Comparison of ENCODE assay signal across 13 cellular contexts in genomic region chr9:137774775-137775386, GRCh38.
DNase-seq lines count a peak whose midpoint lies in the region; TF ChIP-seq lines count a peak whose summit lies in the region.
"Had no signal": no experiment of that assay in that cellular context is flagged by ENCODE, and none has a peak within 500 bp of the region (broad histone marks: within the 10 kb centered on the region; RNA-seq: fewer than 3 reads in every experiment).

No MANE protein-coding gene starts in this region.

- WGBS in H9 (ENCODE audit: extremely low coverage, insufficient read length, low lambda C conversion rate) = no CpG with 5 or more reads among the region's 24 CpGs

- H3K27ac ChIP-seq in H9 (ENCODE audit: insufficient read length, low read depth, low read length) = no peak overlapping the region
- H3K27ac ChIP-seq: 22Rv1, HL-60 had no signal

- DNase-seq in DMS53 (lab: John Stamatoyannopoulos, UW) = peak; percentile 22
- no peak for DNase-seq in DMS53 treated with DMSO at 0.1 percent for 48 hours (lab: John Stamatoyannopoulos, UW; ENCODE audit: unreplicated experiment)
- DNase-seq in H9 = peak; percentile 28
- DNase-seq in islet precursor cell = peak; percentile 30
- DNase-seq in posterior vena cava (ENCODE audit: low spot score) = peak; percentile 66
- DNase-seq in effector CD8-positive, alpha-beta T cell (lab: John Stamatoyannopoulos, UW) = no peak
- no peak for DNase-seq in NCI-H2227 (lab: John Stamatoyannopoulos, UW; ENCODE audit: unreplicated experiment)
- no peak for DNase-seq in medulla oblongata (ENCODE audit: extremely low spot score)
- DNase-seq: Caco-2; CD8-positive, alpha-beta T cell had no signal

- H3K36me3 Mint-ChIP-seq in H9 (ENCODE audit: insufficient read depth in 1 of 3, low read depth in 3 of 3) = peaks cover 32 to 61% (median 45%) of the 10 kb centered on the region in 3 experiments

- no peak overlapping the region for H2BK12ac ChIP-seq in H9 (ENCODE audit: insufficient read length, low read depth, low read length)

- no peak overlapping the region for H3K9ac ChIP-seq in H9 (ENCODE audit: extremely low read depth, insufficient read length, low read length)

- H3K14ac ChIP-seq in H9 (ENCODE audit: insufficient read depth, low read length) = no peak overlapping the region

- H4K8ac ChIP-seq in H9 (replicated peaks; ENCODE audit: insufficient read length, low read depth, low read length) = no peak overlapping the region

- no peak overlapping the region for H2BK20ac ChIP-seq in H9 (ENCODE audit: low read depth, low read length, poor library complexity, severe bottlenecking)

- no peak overlapping the region for H3K4ac ChIP-seq in H9 (ENCODE audit: low read depth, low read length)

- no peak overlapping the region for H3K4me2 ChIP-seq in H9 (ENCODE audit: insufficient read depth, insufficient read length, low read length)

- no peak overlapping the region for H4K5ac ChIP-seq in H9 (ENCODE audit: insufficient read length, low read depth, low read length)

- no peak overlapping the region for H3K4me3 Mint-ChIP-seq in H9
- H3K4me3 Mint-ChIP-seq: CD14-positive monocyte; CD8-positive, alpha-beta T cell had no signal

- peaks cover 4 to 8% of the 10 kb centered on the region in 2 experiments; a peak in 3 of 5 replicates for H3K9me3 Mint-ChIP-seq in H9

- H3K56ac ChIP-seq in H9 (ENCODE audit: insufficient read length, low read depth, low read length) = no peak overlapping the region

- no peaks in the 10 kb centered on the region for H3K4me1 ChIP-seq in H9 (ENCODE audit: insufficient read depth, low read length)
- H3K4me1 ChIP-seq: Caco-2 had no signal

- peaks cover 2 to 7% of the 10 kb centered on the region in 2 experiments; a peak in 2 of 4 replicates for H3K4me1 Mint-ChIP-seq in H9
- H3K4me1 Mint-ChIP-seq: CD14-positive monocyte had no signal

- peak overlapping the region; percentile 53 to 75 (median 70); a peak in 3 of 7 replicates for H3K27ac Mint-ChIP-seq in H9
- H3K27ac Mint-ChIP-seq: CD8-positive, alpha-beta T cell had no signal

- no peak overlapping the region for H3K18ac ChIP-seq in H9 (ENCODE audit: insufficient read length, low read depth, low read length)

- H2BK15ac ChIP-seq in H9 (ENCODE audit: low read depth, low read length) = no peak overlapping the region

- no peak overlapping the region for H2BK120ac ChIP-seq in H9 (ENCODE audit: low read depth, low read length, poor library complexity, severe bottlenecking)

- H3K9me3 ChIP-seq in H9 (ENCODE audit: control insufficient read depth, low read depth, low read length) = no peaks in the 10 kb centered on the region
- H3K9me3 ChIP-seq: Caco-2 had no signal

- H4K91ac ChIP-seq in H9 (ENCODE audit: insufficient read length, low read depth, low read length) = no peak overlapping the region

- no peaks in the 10 kb centered on the region for H3K27me3 Mint-ChIP-seq in H9 (ENCODE audit: low read depth)

- intact Hi-C loops in posterior vena cava (cut with DNase I) = no loop called here

- H3K23ac ChIP-seq in H9 (ENCODE audit: insufficient read length, low read depth, low read length) = no peak overlapping the region

- H2AFZ ChIP-seq in H9 (ENCODE audit: low read length) = no peak overlapping the region

- peaks cover 7% of the 10 kb centered on the region for H3K79me1 ChIP-seq in H9 (ENCODE audit: insufficient read depth, low read depth, low read length, poor library complexity, severe bottlenecking)

- no peaks in the 10 kb centered on the region for H3K79me2 ChIP-seq in H9 (ENCODE audit: insufficient read depth, low read length)

- no peaks in the 10 kb centered on the region for H3K27me3 ChIP-seq in H9 (ENCODE audit: insufficient read depth, low read length)

- no peak overlapping the region for H2BK5ac ChIP-seq in H9 (ENCODE audit: insufficient read length, low read length)

- no peak overlapping the region for H3T11ph ChIP-seq in H9 (ENCODE audit: low read length)

- no peaks in the 10 kb centered on the region for H4K20me1 ChIP-seq in H9 (ENCODE audit: control insufficient read depth, insufficient read depth, insufficient read length)

- no peaks in the 10 kb centered on the region for H3K23me2 ChIP-seq in H9 (ENCODE audit: insufficient read length, low read depth, low read length, poor library complexity, severe bottlenecking)

- no peak overlapping the region for H2AK5ac ChIP-seq in H9 (ENCODE audit: insufficient read length, low read length)

- no peak for TF ChIP-seq CTCF in H9 (conservative IDR thresholded peaks at IDR 0.05)

Comparison
In these comparisons a context has a peak if more than half of its experiments do, and no peak if none do; other contexts are left out.
1. DNase-seq: peak in DMS53 (single experiment), H9 (single experiment), islet precursor cell (single experiment) and posterior vena cava (single experiment); none in DMS53 treated with DMSO at 0.1 percent for 48 hours (single experiment), effector CD8-positive, alpha-beta T cell (single experiment), NCI-H2227 (single experiment) and medulla oblongata (single experiment).